ENCODE assay signal across 11 cellular contexts in genomic region chr1:93751391-93752250, GRCh38.
DNase-seq lines count a peak whose midpoint lies in the region; ATAC-seq and TF ChIP-seq lines count a peak whose summit lies in the region.
"Had no signal": no experiment of that assay in that cellular context is flagged by ENCODE, and none has a peak within 500 bp of the region (broad histone marks: within the 10 kb centered on the region; RNA-seq: fewer than 3 reads in every experiment).

No MANE protein-coding gene starts in this region.

- TF ChIP-seq POLR2A in gastroesophageal sphincter (IDR thresholded peaks at IDR 0.05), result no peak

- TF ChIP-seq EP300 in gastroesophageal sphincter (IDR thresholded peaks at IDR 0.05), result no peak

- H3K27me3 Mint-ChIP-seq in MCF 10A (ENCODE audit: insufficient read depth, unreplicated experiment), result no peaks in the 10 kb centered on the region
- no peaks in the 10 kb centered on the region for H3K27me3 Mint-ChIP-seq in neural crest cell (ENCODE audit: low read depth)

- H3K9ac ChIP-seq in mammary epithelial cell (ENCODE audit: insufficient read depth, low read length), result no peak overlapping the region

- intact Hi-C loops in MCF 10A (cut with micrococcal nuclease) (loop anchor here (10.0 kb wide), 1 partner anchor 63 kb away; no protein-coding TSS in a partner anchor), mammary epithelial cell (cut with micrococcal nuclease) (no loop called here)

- H3K4me3 Mint-ChIP-seq in MCF 10A (ENCODE audit: unreplicated experiment), result no peak overlapping the region
- H3K4me3 Mint-ChIP-seq in neural crest cell, result no peak overlapping the region
- H3K4me3 Mint-ChIP-seq: activated naive CD4-positive, alpha-beta T cell treated with anti-CD3 and anti-CD28 coated beads, Interleukin-2, amount 10 ng/mL, durations not matched to agents 7 days and 5 days had no signal

- peaks cover 50% of the 10 kb centered on the region for H3K4me1 ChIP-seq in mammary epithelial cell (ENCODE audit: insufficient read depth, low read length)
- H3K4me1 ChIP-seq in gastroesophageal sphincter, result peaks cover 0 to 42% (median 0%) of the 10 kb centered on the region in 3 donors
- H3K4me1 ChIP-seq: pancreas had no signal

- BruUV-seq in MCF 10A (replicated peaks; lab: Mats Ljungman, UMichigan), result no TSS peak
- BruUV-seq in mammary epithelial cell (replicated peaks; lab: Mats Ljungman, UMichigan), result no TSS peak

- ATAC-seq in gastroesophageal sphincter, result peak; percentile 41
- ATAC-seq: pancreas had no signal

- H3K4me3 ChIP-seq in mammary epithelial cell (replicated peaks in 1 of 3; ENCODE audit: insufficient read depth in 1 of 3, low read depth in 2 of 3, low read length in 3 of 3) (no peak overlapping the region), gastroesophageal sphincter (no peak overlapping the region)
- H3K4me3 ChIP-seq: pancreas had no signal

- no peak overlapping the region for H2AFZ ChIP-seq in mammary epithelial cell (ENCODE audit: low read depth, low read length)

- H3K4me1 Mint-ChIP-seq in MCF 10A (ENCODE audit: insufficient read depth, unreplicated experiment), result peaks cover 55% of the 10 kb centered on the region
- peaks cover 35% of the 10 kb centered on the region for H3K4me1 Mint-ChIP-seq in neural crest cell

- DNase-seq in MCF 10A (ENCODE audit: unreplicated experiment) (no peak), mammary epithelial cell (no peak), neural crest cell (ENCODE audit: low read depth, low spot score) (no peak), NCI-H2029 (lab: John Stamatoyannopoulos, UW) (no peak), GM03348 (ENCODE audit: low spot score) (no peak), DMS53 treated with DMSO at 0.1 percent for 48 hours (lab: John Stamatoyannopoulos, UW; ENCODE audit: unreplicated experiment) (no peak)
- DNase-seq in activated CD4-positive, alpha-beta T cell treated with anti-CD3 and anti-CD28 coated beads for 48 hours, result no peak
- DNase-seq: activated naive CD4-positive, alpha-beta T cell treated with anti-CD3 and anti-CD28 coated beads, Interleukin-2, amount 10 ng/mL, durations not matched to agents 7 days and 5 days; NCI-H1694; pancreas had no signal

- TF ChIP-seq CTCF in MCF 10A (IDR thresholded peaks at IDR 0.05; ENCODE audit: unreplicated experiment) (no peak), mammary epithelial cell (conservative IDR thresholded peaks at IDR 0.05 in 1 of 2, IDR thresholded peaks at IDR 0.05 in 1 of 2; ENCODE audit: extremely low read depth in 1 of 2, insufficient read depth in 1 of 2, low read depth in 1 of 2, low read length in 2 of 2) (no peak), gastroesophageal sphincter (IDR thresholded peaks at IDR 0.05) (no peak), neural crest cell (conservative IDR thresholded peaks at IDR 0.05) (no peak)

- POLR2A ChIA-PET in MCF 10A (lab: Yijun Ruan, JAX), result interaction anchor here (0.6 to 2.2 kb wide), 8 partner anchors 12 to 90 kb away, joined by 3 to 8 read pairs (median 4); no protein-coding TSS in a partner anchor

- H3K36me3 Mint-ChIP-seq in MCF 10A (ENCODE audit: insufficient read depth, unreplicated experiment) (peaks cover 23% of the 10 kb centered on the region), neural crest cell (ENCODE audit: low read depth) (peaks cover 2% of the 10 kb centered on the region)
- H3K36me3 Mint-ChIP-seq: activated naive CD4-positive, alpha-beta T cell treated with anti-CD3 and anti-CD28 coated beads, Interleukin-2, amount 10 ng/mL, durations not matched to agents 7 days and 5 days had no signal

- 37% methylated on average over 5 of the region's 6 CpGs for WGBS in mammary epithelial cell (ENCODE audit: low coverage, missing lambda C conversion rate)
- WGBS in gastroesophageal sphincter (ENCODE audit: low coverage in 1 of 2), 2 donors, result 60 to 90% methylated on average over 2 to 3 of the region's 6 CpGs

- peak overlapping the region; percentile 71 for H3K27ac Mint-ChIP-seq in MCF 10A (ENCODE audit: low read depth, unreplicated experiment)
- H3K27ac Mint-ChIP-seq in neural crest cell (ENCODE audit: unreplicated experiment), result peak overlapping the region; percentile 35
- H3K27ac Mint-ChIP-seq: activated naive CD4-positive, alpha-beta T cell treated with anti-CD3 and anti-CD28 coated beads, Interleukin-2, amount 10 ng/mL, durations not matched to agents 7 days and 5 days had no signal

- peaks cover 7% of the 10 kb centered on the region for H3K9me3 ChIP-seq in mammary epithelial cell (replicated peaks; ENCODE audit: insufficient read depth, low read length)
- peaks cover 0 to 4% (median 0%) of the 10 kb centered on the region in 3 donors for H3K9me3 ChIP-seq in gastroesophageal sphincter
- H3K9me3 ChIP-seq: pancreas had no signal

- in situ Hi-C loops in mammary epithelial cell (cut with MboI; ENCODE audit: low sequenced_read_pairs in 2 of 2), result no loop called here

- no peaks in the 10 kb centered on the region for H4K20me1 ChIP-seq in mammary epithelial cell (ENCODE audit: insufficient read depth, low read length)

- peaks cover 6% of the 10 kb centered on the region for H3K36me3 ChIP-seq in mammary epithelial cell (ENCODE audit: insufficient read depth, low read length)
- H3K36me3 ChIP-seq in gastroesophageal sphincter, result no peaks in the 10 kb centered on the region
- H3K36me3 ChIP-seq: pancreas had no signal

- no peak overlapping the region for H3K27ac ChIP-seq in mammary epithelial cell (ENCODE audit: insufficient read depth, low read depth, low read length)
- H3K27ac ChIP-seq in gastroesophageal sphincter, result peak overlapping the region in 1 of 4 donors; percentile 41
- H3K27ac ChIP-seq: pancreas had no signal

- H3K4me2 ChIP-seq in mammary epithelial cell (ENCODE audit: insufficient read depth, low read depth, low read length), result no peak overlapping the region

- H3K27me3 ChIP-seq in mammary epithelial cell (ENCODE audit: insufficient read depth, low read length), result no peaks in the 10 kb centered on the region
- H3K27me3 ChIP-seq in gastroesophageal sphincter, result no peaks in the 10 kb centered on the region
- H3K27me3 ChIP-seq: pancreas had no signal

- CTCF ChIA-PET in MCF 10A (lab: Yijun Ruan, JAX), result interaction anchor here (1.1 to 3.7 kb wide), 5 partner anchors 10 to 80 kb away, joined by 3 to 20 read pairs (median 4); no protein-coding TSS in a partner anchor
- CTCF ChIA-PET in mammary epithelial cell (lab: Charles Lee; ENCODE audit: low non-redundant PET), result interaction anchor here (0.7 kb wide), 1 partner anchor 13 kb away, joined by 3 read pairs; no protein-coding TSS in a partner anchor

- dilution Hi-C loops in mammary epithelial cell (cut with HindIII; ENCODE audit: low sequenced_read_pairs), result no loop called here

- peaks cover 67% of the 10 kb centered on the region for H3K79me2 ChIP-seq in mammary epithelial cell (ENCODE audit: insufficient read depth, low read length)

- peaks cover 12% of the 10 kb centered on the region for H3K9me3 Mint-ChIP-seq in MCF 10A (ENCODE audit: unreplicated experiment)
- H3K9me3 Mint-ChIP-seq in neural crest cell, result peaks cover 8% of the 10 kb centered on the region
